In the genomic region with DNA sequence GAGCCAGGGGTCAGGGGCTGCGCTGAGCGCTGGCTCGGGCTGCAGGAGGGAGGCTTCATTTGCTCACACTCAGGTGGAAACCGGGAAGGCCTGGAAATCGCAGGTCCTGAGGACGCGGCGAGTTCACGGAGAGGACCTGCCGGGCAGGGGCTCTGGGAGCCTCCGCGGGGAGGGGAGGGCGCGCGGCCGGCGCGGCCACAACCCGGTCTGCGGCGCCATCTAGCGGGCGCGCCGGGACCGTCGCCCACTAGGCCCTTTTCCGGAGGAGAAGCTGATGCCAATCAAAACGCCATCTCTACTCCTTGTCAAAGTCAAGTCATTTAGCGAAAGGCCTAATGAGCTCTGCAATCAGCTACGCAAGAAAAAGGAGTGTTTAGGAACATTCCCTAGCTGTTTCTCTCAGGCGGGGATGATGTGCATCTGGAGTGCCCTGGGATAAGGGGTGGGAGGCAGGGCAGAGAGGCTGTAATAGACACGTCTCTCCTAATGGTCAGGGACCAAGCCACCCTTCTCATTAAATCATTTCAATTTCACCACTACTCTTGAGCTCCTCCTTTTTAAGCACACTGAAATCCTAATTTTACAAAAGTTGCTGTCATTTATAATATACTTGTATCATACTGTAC, we compare ENCODE assay signal across 8 cellular contexts.
A peak's percentile ranks its signal among the peaks of the same experiment; 100 is the strongest.
DNase-seq lines count a peak whose midpoint lies in the region; ATAC-seq and TF ChIP-seq lines count a peak whose summit lies in the region.

No MANE protein-coding gene starts in this region.

- peaks cover 0 to 3% (median 0%) of the 10 kb centered on the region in 3 donors for H3K27me3 ChIP-seq in psoas muscle (ENCODE audit: insufficient read depth in 3 of 3, low read length in 2 of 3)

- no peak overlapping the region for H3K4me3 ChIP-seq in psoas muscle

- TF ChIP-seq CTCF in psoas muscle (IDR thresholded peaks at IDR 0.05) = peak; percentile 47

- no peaks in the 10 kb centered on the region for H3K36me3 Mint-ChIP-seq in activated T-helper 17 cell treated with anti-CD3 and anti-CD28 coated beads, Interleukin-2, amount 50 U/mL, for 72 hours (ENCODE audit: low read depth)

- H3K27ac Mint-ChIP-seq in activated T-helper 17 cell treated with anti-CD3 and anti-CD28 coated beads, Interleukin-2, amount 50 U/mL, for 72 hours = no peak overlapping the region

- no peak overlapping the region for H3K27ac ChIP-seq in psoas muscle

- intact Hi-C loops in Right ventricle myocardium superior (cut with DNase I) = loop anchor here (5.0 kb wide), 1 partner anchor 274 kb away; no protein-coding TSS in a partner anchor
- intact Hi-C loops in psoas muscle (cut with DNase I) = loop anchor here in 1 of 2 donors (10.0 kb wide), 1 partner anchor 276 kb away; no protein-coding TSS in a partner anchor

- WGBS in psoas muscle, 3 donors = 3 to 4% (median 3%) methylated on average over 25 to 33 of the region's 33 CpGs

- H3K9me3 Mint-ChIP-seq in activated T-helper 17 cell treated with anti-CD3 and anti-CD28 coated beads, Interleukin-2, amount 50 U/mL, for 72 hours = no peaks in the 10 kb centered on the region

- peak; percentile 78 for ATAC-seq in HG02970 (IDR thresholded peaks at IDR 0.05; ENCODE audit: low FRiP score, unreplicated experiment)
- ATAC-seq in activated T-helper 17 cell treated with anti-CD3 and anti-CD28 coated beads, Interleukin-2, amount 50 U/mL, for 72 hours (replicated peaks) = peak; percentile 70
- ATAC-seq in Right ventricle myocardium superior (ENCODE audit: poor library complexity) = peak; percentile 73
- ATAC-seq in psoas muscle = no peak
- ATAC-seq in GM21737 (IDR thresholded peaks at IDR 0.05; ENCODE audit: unreplicated experiment) = no peak

- no peaks in the 10 kb centered on the region for H3K36me3 ChIP-seq in psoas muscle (ENCODE audit: insufficient read depth in 1 of 2, low read depth in 1 of 2)

- peak; percentile 52 for DNase-seq in activated CD4-positive, alpha-beta T cell treated with anti-CD3 and anti-CD28 coated beads for 48 hours
- DNase-seq in activated CD4-positive, alpha-beta T cell treated with anti-CD3 and anti-CD28 coated beads for 1 hour = no peak
- DNase-seq in NCI-H526 (lab: John Stamatoyannopoulos, UW) (peak; percentile 29 to 89), Right ventricle myocardium superior (peak; percentile 43), psoas muscle (peak in 1 of 2 donors; percentile 33)

- H3K9me3 ChIP-seq in psoas muscle = no peaks in the 10 kb centered on the region

- H3K4me3 Mint-ChIP-seq in activated T-helper 17 cell treated with anti-CD3 and anti-CD28 coated beads, Interleukin-2, amount 50 U/mL, for 72 hours = no peak overlapping the region

- no peaks in the 10 kb centered on the region for H3K4me1 ChIP-seq in psoas muscle

- no peaks in the 10 kb centered on the region for H3K4me1 Mint-ChIP-seq in activated T-helper 17 cell treated with anti-CD3 and anti-CD28 coated beads, Interleukin-2, amount 50 U/mL, for 72 hours

- peaks cover 20% of the 10 kb centered on the region for H3K27me3 Mint-ChIP-seq in activated T-helper 17 cell treated with anti-CD3 and anti-CD28 coated beads, Interleukin-2, amount 50 U/mL, for 72 hours

Comparison
In these comparisons a context has a peak if more than half of its experiments do, and no peak if none do; other contexts are left out.
1. ATAC-seq: peak in HG02970 (single experiment), activated T-helper 17 cell treated with anti-CD3 and anti-CD28 coated beads, Interleukin-2, amount 50 U/mL, for 72 hours (single experiment) and Right ventricle myocardium superior (single experiment); none in psoas muscle (0 of 4) and GM21737 (single experiment).